ENCODE assay signal across 8 cellular contexts in the genomic region with DNA sequence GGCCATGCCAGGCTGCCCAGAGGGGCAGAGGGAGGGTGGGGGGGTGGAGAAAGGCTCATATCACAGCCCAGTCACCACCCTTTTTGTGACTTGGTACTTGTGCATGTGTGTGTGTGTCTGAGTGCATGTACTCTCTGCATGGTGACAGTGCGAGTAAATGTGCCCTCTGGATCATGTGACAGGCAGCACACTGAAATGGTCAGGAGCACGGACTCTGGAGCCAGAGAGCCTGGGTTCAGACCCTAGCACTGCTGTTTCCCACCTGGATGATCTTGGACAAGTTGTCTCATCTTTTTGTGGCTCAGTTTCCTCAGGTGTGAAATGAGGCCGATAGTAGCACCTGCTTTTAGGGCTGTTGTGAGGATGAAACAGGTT. TPM values are rescaled to one million over a fixed set of nuclear protein-coding genes. Genes with fewer than 3 reads are reported as not detected.
A peak's percentile ranks its signal among the peaks of the same experiment; 100 is the strongest.
DNase-seq lines count a peak whose midpoint lies in the region; ATAC-seq and TF ChIP-seq lines count a peak whose summit lies in the region.

No MANE protein-coding gene starts in this region.

- DNase-seq in activated naive CD4-positive, alpha-beta T cell (lab: John Stamatoyannopoulos, UW), result no peak
- DNase-seq in body of pancreas, result peak in 1 of 4 donors; percentile 46
- DNase-seq in lower lobe of right lung, result no peak
- DNase-seq in tibial nerve (ENCODE audit: low spot score in 2 of 2), result no peak
- no peak for DNase-seq in AML-193 (lab: John Stamatoyannopoulos, UW)
- no peak for DNase-seq in SIG-M5 treated with dmso at 0.1 percent for 504 hours (lab: John Stamatoyannopoulos, UW; ENCODE audit: unreplicated experiment)

- no peak for TF ChIP-seq CTCF in body of pancreas (IDR thresholded peaks at IDR 0.05)
- no peak for TF ChIP-seq CTCF in lower lobe of right lung (IDR thresholded peaks at IDR 0.05)
- no peak for TF ChIP-seq CTCF in tibial nerve (IDR thresholded peaks at IDR 0.05)

- H3K36me3 Mint-ChIP-seq in activated naive CD4-positive, alpha-beta T cell treated with anti-CD3 and anti-CD28 coated beads, Interleukin-2, amount 50 U/mL, for 24 hours, result peaks cover 3% of the 10 kb centered on the region
- H3K36me3 Mint-ChIP-seq in activated T-helper 17 cell treated with anti-CD3 and anti-CD28 coated beads, Interleukin-2, amount 50 U/mL, for 72 hours (ENCODE audit: low read depth), result peaks cover 33% of the 10 kb centered on the region

- TF ChIP-seq EP300 in tibial nerve (IDR thresholded peaks at IDR 0.05), result no peak

- no peaks in the 10 kb centered on the region for H3K9me3 Mint-ChIP-seq in activated naive CD4-positive, alpha-beta T cell treated with anti-CD3 and anti-CD28 coated beads, Interleukin-2, amount 50 U/mL, for 24 hours
- H3K9me3 Mint-ChIP-seq in activated T-helper 17 cell treated with anti-CD3 and anti-CD28 coated beads, Interleukin-2, amount 50 U/mL, for 72 hours, result no peaks in the 10 kb centered on the region

- H3K4me1 ChIP-seq in body of pancreas, result peaks cover 55% of the 10 kb centered on the region
- peaks cover 41% of the 10 kb centered on the region for H3K4me1 ChIP-seq in lower lobe of right lung
- H3K4me1 ChIP-seq in tibial nerve, result peaks cover 0 to 64% (median 34%) of the 10 kb centered on the region in 4 donors

- ATAC-seq in body of pancreas (no peak), lower lobe of right lung (no peak)
- ATAC-seq in activated T-helper 17 cell treated with anti-CD3 and anti-CD28 coated beads, Interleukin-2, amount 50 U/mL, for 72 hours (replicated peaks), result no peak

- H3K36me3 ChIP-seq in body of pancreas (replicated peaks in 1 of 2; ENCODE audit: insufficient read depth in 1 of 2, low read depth in 2 of 2), result no peaks in the 10 kb centered on the region
- peaks cover 35% of the 10 kb centered on the region for H3K36me3 ChIP-seq in lower lobe of right lung
- H3K36me3 ChIP-seq in tibial nerve, result peaks cover 0 to 45% (median 19%) of the 10 kb centered on the region in 3 donors

- H3K4me3 Mint-ChIP-seq in activated naive CD4-positive, alpha-beta T cell treated with anti-CD3 and anti-CD28 coated beads, Interleukin-2, amount 50 U/mL, for 24 hours, result peak overlapping the region; percentile 53
- no peak overlapping the region for H3K4me3 Mint-ChIP-seq in activated T-helper 17 cell treated with anti-CD3 and anti-CD28 coated beads, Interleukin-2, amount 50 U/mL, for 72 hours

- H3K27me3 Mint-ChIP-seq in activated naive CD4-positive, alpha-beta T cell treated with anti-CD3 and anti-CD28 coated beads, Interleukin-2, amount 50 U/mL, for 24 hours, result no peaks in the 10 kb centered on the region
- H3K27me3 Mint-ChIP-seq in activated T-helper 17 cell treated with anti-CD3 and anti-CD28 coated beads, Interleukin-2, amount 50 U/mL, for 72 hours, result no peaks in the 10 kb centered on the region

- peaks cover 49% of the 10 kb centered on the region for H3K4me1 Mint-ChIP-seq in activated naive CD4-positive, alpha-beta T cell treated with anti-CD3 and anti-CD28 coated beads, Interleukin-2, amount 50 U/mL, for 24 hours
- peaks cover 22% of the 10 kb centered on the region for H3K4me1 Mint-ChIP-seq in activated T-helper 17 cell treated with anti-CD3 and anti-CD28 coated beads, Interleukin-2, amount 50 U/mL, for 72 hours

- H3K9me3 ChIP-seq in body of pancreas (no peaks in the 10 kb centered on the region), lower lobe of right lung (no peaks in the 10 kb centered on the region), tibial nerve (no peaks in the 10 kb centered on the region)

- intact Hi-C loops in body of pancreas (cut with DNase I), result no loop called here
- intact Hi-C loops in lower lobe of right lung (cut with DNase I), result no loop called here

- TF ChIP-seq POLR2A in body of pancreas (IDR thresholded peaks at IDR 0.05), result no peak
- TF ChIP-seq POLR2A in tibial nerve (IDR thresholded peaks at IDR 0.05), result no peak

- no peaks in the 10 kb centered on the region for H3K27me3 ChIP-seq in body of pancreas
- no peaks in the 10 kb centered on the region for H3K27me3 ChIP-seq in lower lobe of right lung (ENCODE audit: low read depth)
- no peaks in the 10 kb centered on the region for H3K27me3 ChIP-seq in tibial nerve

- H3K27ac ChIP-seq in body of pancreas (peak overlapping the region; percentile 90 to 97 (median 96)), lower lobe of right lung (peak overlapping the region; percentile 92), tibial nerve (peak overlapping the region; percentile 87 to 100 (median 98))

- H3K27ac Mint-ChIP-seq in activated naive CD4-positive, alpha-beta T cell treated with anti-CD3 and anti-CD28 coated beads, Interleukin-2, amount 50 U/mL, for 24 hours, result peak overlapping the region; percentile 87
- no peak overlapping the region for H3K27ac Mint-ChIP-seq in activated T-helper 17 cell treated with anti-CD3 and anti-CD28 coated beads, Interleukin-2, amount 50 U/mL, for 72 hours

- WGBS in body of pancreas, 2 donors, result 8 to 39% methylated on average over 2 to 3 of the region's 3 CpGs
- 47 to 49% methylated on average over 3 of the region's 3 CpGs for WGBS in tibial nerve, 2 donors

- H3K4me3 ChIP-seq in body of pancreas (no peak overlapping the region), lower lobe of right lung (peak overlapping the region; percentile 61), tibial nerve (peak overlapping the region; percentile 33 to 66 (median 52))

RNA-seq across cellular contexts. Expression of a gene that starts 2.0 kb away (rescaled TPM):
- 10 to 100 TPM; 40.5 to 61.0 TPM for total RNA-seq in body of pancreas
- total RNA-seq in lower lobe of right lung, result 67.9 TPM
- 10 to 100 TPM; 27.0 to 74.1 (median 41.3) TPM for total RNA-seq in tibial nerve
- total RNA-seq in activated T-helper 17 cell treated with anti-CD3 and anti-CD28 coated beads, Interleukin-2, amount 50 U/mL, for 72 hours, result 100 to 1,000 TPM in 1 of 2 donors, 10 to 100 TPM in 1; 85.4 to 165 TPM

RNA-seq across cellular contexts. Expression of a gene that starts 16.1 kb away (rescaled TPM):
- 10 to 100 TPM; 10.6 to 31.6 TPM for total RNA-seq in body of pancreas
- 35.8 TPM for total RNA-seq in lower lobe of right lung
- total RNA-seq in tibial nerve, result 10 to 100 TPM; 30.4 to 42.6 (median 35.1) TPM
- total RNA-seq in activated T-helper 17 cell treated with anti-CD3 and anti-CD28 coated beads, Interleukin-2, amount 50 U/mL, for 72 hours, result 10 to 100 TPM; 44.8 to 49.7 TPM

RNA-seq across cellular contexts. Expression of a gene that starts 28.6 kb away (rescaled TPM):
- 10 to 100 TPM; 12.5 to 14.5 TPM for total RNA-seq in body of pancreas
- total RNA-seq in lower lobe of right lung, result 39.8 TPM
- total RNA-seq in tibial nerve, result 10 to 100 TPM; 24.7 to 34.5 (median 28.3) TPM
- 10 to 100 TPM; 30.3 to 47.2 TPM for total RNA-seq in activated T-helper 17 cell treated with anti-CD3 and anti-CD28 coated beads, Interleukin-2, amount 50 U/mL, for 72 hours

RNA-seq across cellular contexts. Expression of a gene that starts 30.9 kb away (rescaled TPM):
- total RNA-seq in body of pancreas (under 1 TPM in 1 of 2 donors, not detected in 1; 0.52 TPM), lower lobe of right lung (0.71 TPM), tibial nerve (under 1 TPM in 2 of 4 donors, not detected in 2; 0.30 to 0.44 TPM)
- total RNA-seq in activated T-helper 17 cell treated with anti-CD3 and anti-CD28 coated beads, Interleukin-2, amount 50 U/mL, for 72 hours, result 1 to 10 TPM; 1.3 to 1.4 TPM

RNA-seq across cellular contexts. Expression of a gene that starts 31.4 kb away (rescaled TPM):
- 10 to 100 TPM in 1 of 2 donors, 1 to 10 TPM in 1; 7.9 to 12.5 TPM for total RNA-seq in body of pancreas
- total RNA-seq in lower lobe of right lung, result 13.4 TPM
- 1 to 10 TPM; 3.8 to 9.0 (median 8.1) TPM for total RNA-seq in tibial nerve
- total RNA-seq in activated T-helper 17 cell treated with anti-CD3 and anti-CD28 coated beads, Interleukin-2, amount 50 U/mL, for 72 hours, result 10 to 100 TPM; 42.0 to 60.2 TPM

Comparison
In these comparisons a context has a peak if more than half of its experiments do, and no peak if none do; other contexts are left out.
1. H3K4me3 ChIP-seq: peak in lower lobe of right lung (single experiment) and tibial nerve (4 of 4); none in body of pancreas (0 of 2).
2. Peak in every context shown above with its lines, with median percentiles within 50 percentile points of each other: H3K27ac ChIP-seq.